1 cellular context compared by ENCODE assay signal in genomic region chr11:102268083-102268984, GRCh38.
TF ChIP-seq lines count a peak whose summit lies in the region.

No MANE protein-coding gene starts in this region.

TF ChIP-seq in HepG2, 621 proteins besides CTCF, POLR2A, EP300 and RAD21 (continued from another document):
- TF ChIP-seq, protein P1, sequence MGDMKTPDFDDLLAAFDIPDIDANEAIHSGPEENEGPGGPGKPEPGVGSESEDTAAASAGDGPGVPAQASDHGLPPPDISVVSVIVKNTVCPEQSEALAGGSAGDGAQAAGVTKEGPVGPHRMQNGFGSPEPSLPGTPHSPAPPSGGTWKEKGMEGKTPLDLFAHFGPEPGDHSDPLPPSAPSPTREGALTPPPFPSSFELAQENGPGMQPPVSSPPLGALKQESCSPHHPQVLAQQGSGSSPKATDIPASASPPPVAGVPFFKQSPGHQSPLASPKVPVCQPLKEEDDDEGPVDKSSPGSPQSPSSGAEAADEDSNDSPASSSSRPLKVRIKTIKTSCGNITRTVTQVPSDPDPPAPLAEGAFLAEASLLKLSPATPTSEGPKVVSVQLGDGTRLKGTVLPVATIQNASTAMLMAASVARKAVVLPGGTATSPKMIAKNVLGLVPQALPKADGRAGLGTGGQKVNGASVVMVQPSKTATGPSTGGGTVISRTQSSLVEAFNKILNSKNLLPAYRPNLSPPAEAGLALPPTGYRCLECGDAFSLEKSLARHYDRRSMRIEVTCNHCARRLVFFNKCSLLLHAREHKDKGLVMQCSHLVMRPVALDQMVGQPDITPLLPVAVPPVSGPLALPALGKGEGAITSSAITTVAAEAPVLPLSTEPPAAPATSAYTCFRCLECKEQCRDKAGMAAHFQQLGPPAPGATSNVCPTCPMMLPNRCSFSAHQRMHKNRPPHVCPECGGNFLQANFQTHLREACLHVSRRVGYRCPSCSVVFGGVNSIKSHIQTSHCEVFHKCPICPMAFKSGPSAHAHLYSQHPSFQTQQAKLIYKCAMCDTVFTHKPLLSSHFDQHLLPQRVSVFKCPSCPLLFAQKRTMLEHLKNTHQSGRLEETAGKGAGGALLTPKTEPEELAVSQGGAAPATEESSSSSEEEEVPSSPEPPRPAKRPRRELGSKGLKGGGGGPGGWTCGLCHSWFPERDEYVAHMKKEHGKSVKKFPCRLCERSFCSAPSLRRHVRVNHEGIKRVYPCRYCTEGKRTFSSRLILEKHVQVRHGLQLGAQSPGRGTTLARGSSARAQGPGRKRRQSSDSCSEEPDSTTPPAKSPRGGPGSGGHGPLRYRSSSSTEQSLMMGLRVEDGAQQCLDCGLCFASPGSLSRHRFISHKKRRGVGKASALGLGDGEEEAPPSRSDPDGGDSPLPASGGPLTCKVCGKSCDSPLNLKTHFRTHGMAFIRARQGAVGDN (CRISPR knock-in tag; IDR thresholded peaks at IDR 0.05): peak; percentile 85
- TF ChIP-seq ZHX2 (IDR thresholded peaks at IDR 0.05; ENCODE audit: low read depth) (no peak), ZHX2 (CRISPR knock-in tag; IDR thresholded peaks at IDR 0.05; ENCODE audit: borderline replicate concordance) (no peak), ZNF530 (CRISPR knock-in tag; IDR thresholded peaks at IDR 0.05; ENCODE audit: low read depth) (no peak), LCORL (IDR thresholded peaks at IDR 0.05) (no peak), LCORL (CRISPR knock-in tag; IDR thresholded peaks at IDR 0.05) (0 out of 2 replicates have a peak, but pooled peaks have one; percentile 38), ZNF512 (CRISPR knock-in tag; IDR thresholded peaks at IDR 0.05) (no peak), IRF2 (CRISPR knock-in tag; IDR thresholded peaks at IDR 0.05) (peak; percentile 12; the same call in 1 of the 2 replicates), RBFOX2 (IDR thresholded peaks at IDR 0.05; ENCODE audit: low read depth, low read length) (peak; percentile 57; the same call in 1 of the 2 replicates), MXI1 (IDR thresholded peaks at IDR 0.05; ENCODE audit: borderline replicate concordance, low read depth, low read length) (peak; percentile 78; the same call in 2 of the 3 replicates), GATAD2A (CRISPR knock-in tag; IDR thresholded peaks at IDR 0.05) (0 out of 2 replicates have a peak, but pooled peaks have one; percentile 11), ZSCAN29 (CRISPR knock-in tag; conservative IDR thresholded peaks at IDR 0.05) (no peak), ZFP91 (CRISPR knock-in tag; IDR thresholded peaks at IDR 0.05; ENCODE audit: borderline replicate concordance) (peak; percentile 65)
- TF ChIP-seq, protein P2, sequence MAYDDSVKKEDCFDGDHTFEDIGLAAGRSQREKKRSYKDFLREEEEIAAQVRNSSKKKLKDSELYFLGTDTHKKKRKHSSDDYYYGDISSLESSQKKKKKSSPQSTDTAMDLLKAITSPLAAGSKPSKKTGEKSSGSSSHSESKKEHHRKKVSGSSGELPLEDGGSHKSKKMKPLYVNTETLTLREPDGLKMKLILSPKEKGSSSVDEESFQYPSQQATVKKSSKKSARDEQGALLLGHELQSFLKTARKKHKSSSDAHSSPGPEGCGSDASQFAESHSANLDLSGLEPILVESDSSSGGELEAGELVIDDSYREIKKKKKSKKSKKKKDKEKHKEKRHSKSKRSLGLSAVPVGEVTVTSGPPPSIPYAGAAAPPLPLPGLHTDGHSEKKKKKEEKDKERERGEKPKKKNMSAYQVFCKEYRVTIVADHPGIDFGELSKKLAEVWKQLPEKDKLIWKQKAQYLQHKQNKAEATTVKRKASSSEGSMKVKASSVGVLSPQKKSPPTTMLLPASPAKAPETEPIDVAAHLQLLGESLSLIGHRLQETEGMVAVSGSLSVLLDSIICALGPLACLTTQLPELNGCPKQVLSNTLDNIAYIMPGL (CRISPR knock-in tag; IDR thresholded peaks at IDR 0.05; ENCODE audit: borderline replicate concordance in 1 of 2, low read depth in 1 of 2): peak in 1 of 2 experiments; percentile 27; a peak in 1 of 4 replicates
